8 cellular contexts compared by ENCODE assay signal in genomic region chr19:39941615-39942507, GRCh38.
A peak's percentile ranks its signal among the peaks of the same experiment; 100 is the strongest.
DNase-seq lines count a peak whose midpoint lies in the region; ATAC-seq and TF ChIP-seq lines count a peak whose summit lies in the region.

No MANE protein-coding gene starts in this region.

- H3K27me3 ChIP-seq in duodenal mucosa (ENCODE audit: control insufficient read depth in 1 of 2, insufficient read depth in 2 of 2, low read length in 2 of 2), result no peaks in the 10 kb centered on the region

- peak in 3 of 5 experiments; percentile 49 to 95 (median 84) for DNase-seq in T-helper 2 cell
- DNase-seq in skeletal muscle cell (ENCODE audit: low read depth), result peak; percentile 10
- no peak for DNase-seq in GM20000 (ENCODE audit: low spot score)

- H3K36me3 ChIP-seq in duodenal mucosa (ENCODE audit: control insufficient read depth in 1 of 2, insufficient read depth in 2 of 2, low read length in 2 of 2), result no peaks in the 10 kb centered on the region

- no peak for TF ChIP-seq CTCF in GM20000 (IDR thresholded peaks at IDR 0.05; ENCODE audit: extremely low read depth, missing control alignments)

- H3K4me1 ChIP-seq in duodenal mucosa (ENCODE audit: control insufficient read depth in 1 of 2, insufficient read depth in 2 of 2, low read length in 2 of 2), result peaks cover 40 to 46% of the 10 kb centered on the region in 2 donors

- no peaks in the 10 kb centered on the region for H3K9me3 ChIP-seq in duodenal mucosa (ENCODE audit: control insufficient read depth in 1 of 2, low read length in 2 of 2)

- H3K9ac ChIP-seq in duodenal mucosa (ENCODE audit: low read depth in 1 of 2, low read length in 2 of 2), result no peak overlapping the region

- no peak overlapping the region for H3K27ac ChIP-seq in duodenal mucosa (ENCODE audit: low read depth, low read length)

- H3K4me3 ChIP-seq in duodenal mucosa (ENCODE audit: low read depth in 1 of 2, low read length in 2 of 2), result peak overlapping the region; percentile 20 to 48
- no peak overlapping the region for H3K4me3 ChIP-seq in skeletal muscle cell (ENCODE audit: low read depth, low read length)

- peak; percentile 71 for ATAC-seq in GM18867 (IDR thresholded peaks at IDR 0.05; ENCODE audit: unreplicated experiment)
- peak; percentile 58 for ATAC-seq in HG03060 (IDR thresholded peaks at IDR 0.05; ENCODE audit: low read depth, unreplicated experiment)
- ATAC-seq in HG02840 (IDR thresholded peaks at IDR 0.05; ENCODE audit: low FRiP score, unreplicated experiment), result no peak
- no peak for ATAC-seq in HG03521 (IDR thresholded peaks at IDR 0.05; ENCODE audit: unreplicated experiment)

Comparison
In these comparisons a context has a peak if more than half of its experiments do, and no peak if none do; other contexts are left out.
1. ATAC-seq: peak in GM18867 (single experiment) and HG03060 (single experiment); none in HG02840 (single experiment) and HG03521 (single experiment).